ENCODE assay signal across 10 cellular contexts in the genomic region with DNA sequence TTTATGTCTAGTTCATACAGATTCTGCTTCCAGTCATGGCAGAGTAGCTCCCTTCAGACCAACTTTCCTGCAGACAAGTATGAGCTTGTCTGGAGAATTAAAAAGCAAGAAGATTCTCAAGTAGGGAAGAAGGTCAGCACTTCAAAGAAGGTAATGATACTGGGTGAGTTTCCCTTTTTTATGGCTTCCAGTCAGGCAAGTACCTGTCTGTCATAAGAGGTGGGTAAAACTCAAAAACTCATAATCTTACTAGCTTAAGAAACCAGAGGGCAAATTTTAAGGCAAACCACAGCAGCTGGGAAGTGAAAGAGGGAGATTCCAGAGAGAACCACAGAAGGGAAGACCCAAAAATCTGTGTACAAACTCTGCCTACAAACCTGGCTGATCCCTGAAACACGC. TPM values are rescaled to one million over a fixed set of nuclear protein-coding genes. Genes with fewer than 3 reads are reported as not detected.
DNase-seq lines count a peak whose midpoint lies in the region; ATAC-seq and TF ChIP-seq lines count a peak whose summit lies in the region.
"Had no signal": no experiment of that assay in that cellular context is flagged by ENCODE, and none has a peak within 500 bp of the region (broad histone marks: within the 10 kb centered on the region; RNA-seq: fewer than 3 reads in every experiment).

No MANE protein-coding gene starts in this region.

- POLR2A ChIA-PET in IMR-90 (lab: Charles Lee; ENCODE audit: unreplicated experiment), result no interaction called here

- H3K4me1 ChIP-seq in IMR-90 (ENCODE audit: control insufficient read depth, insufficient read depth, low read length) (peaks cover 17% of the 10 kb centered on the region), ovary (ENCODE audit: insufficient read depth) (peaks cover 6% of the 10 kb centered on the region)

- H2BK20ac ChIP-seq in IMR-90 (ENCODE audit: low read depth, low read length), result peak overlapping the region; percentile 65; the same call in 1 of the 2 replicates

- no peak overlapping the region for H4K5ac ChIP-seq in IMR-90 (ENCODE audit: low read depth, low read length)

- no peak overlapping the region for H2AK9ac ChIP-seq in IMR-90 (replicated peaks; ENCODE audit: low read depth, low read length, poor library complexity)

- H2BK15ac ChIP-seq in IMR-90 (ENCODE audit: low read depth, low read length), result no peak overlapping the region

- peak overlapping the region; percentile 5 for H2BK5ac ChIP-seq in IMR-90 (ENCODE audit: low read depth, low read length, poor library complexity, severe bottlenecking)

- H4K8ac ChIP-seq in IMR-90 (ENCODE audit: low read depth in 2 of 2, low read length in 2 of 2), result no peak overlapping the region

- H2AK5ac ChIP-seq in IMR-90 (ENCODE audit: low read depth, low read length), result no peak overlapping the region

- peak; percentile 4 for DNase-seq in stimulated activated CD4-positive, alpha-beta T cell treated with anti-CD3 and anti-CD28 coated beads, Interleukin-4, amount 100 ng/mL, for 24 hours
- DNase-seq in stimulated activated CD4-positive, alpha-beta T cell treated with anti-CD3 and anti-CD28 coated beads, Interleukin-2, amount 100 ng/mL, for 48 hours, result no peak
- DNase-seq in IMR-90 (peak; percentile 48), dorsolateral prefrontal cortex (no peak), posterior vena cava (ENCODE audit: low spot score) (no peak), ovary (no peak)
- DNase-seq: CD8-positive, alpha-beta memory T cell had no signal

- peaks cover 69% of the 10 kb centered on the region for H4K20me1 ChIP-seq in IMR-90 (ENCODE audit: insufficient read depth, low read length)

- no peak overlapping the region for H3K4me3 ChIP-seq in IMR-90 (ENCODE audit: insufficient read depth, low read depth, low read length)
- H3K4me3 ChIP-seq in dorsolateral prefrontal cortex, result no peak overlapping the region
- no peak overlapping the region for H3K4me3 ChIP-seq in ovary
- H3K4me3 ChIP-seq: SK-N-MC had no signal

- intact Hi-C loops in IMR-90 (cut with micrococcal nuclease) (no loop called here), dorsolateral prefrontal cortex (cut with DNase I) (no loop called here), posterior vena cava (cut with DNase I) (no loop called here), ovary (cut with DNase I) (no loop called here)

- ATAC-seq in IMR-90 (ENCODE audit: low read depth), result no peak
- ATAC-seq in GM18867 (IDR thresholded peaks at IDR 0.05; ENCODE audit: unreplicated experiment), result no peak
- ATAC-seq in HG02840 (IDR thresholded peaks at IDR 0.05; ENCODE audit: low FRiP score, unreplicated experiment), result no peak

- peak overlapping the region; percentile 68; the same call in 1 of the 2 replicates for H3K14ac ChIP-seq in IMR-90 (replicated peaks; ENCODE audit: low read depth, low read length)

- TF ChIP-seq EP300 in ovary (IDR thresholded peaks at IDR 0.05), result no peak

- H3K9ac ChIP-seq in IMR-90 (ENCODE audit: low read depth, low read length), result no peak overlapping the region

- no peak overlapping the region for H2AFZ ChIP-seq in IMR-90 (replicated peaks; ENCODE audit: low read length, poor library complexity)

- no peak overlapping the region for H4K91ac ChIP-seq in IMR-90 (ENCODE audit: insufficient read depth, low read depth, low read length)

- H2BK120ac ChIP-seq in IMR-90 (ENCODE audit: low read depth, low read length), result no peak overlapping the region

- H3K56ac ChIP-seq in IMR-90 (ENCODE audit: extremely low read depth, insufficient read depth, low read length), result no peak overlapping the region

- TF ChIP-seq CTCF in IMR-90 (conservative IDR thresholded peaks at IDR 0.05; ENCODE audit: low read depth, low read length), result no peak
- TF ChIP-seq CTCF in dorsolateral prefrontal cortex (IDR thresholded peaks at IDR 0.05 in 54 of 56, conservative IDR thresholded peaks at IDR 0.05 in 2 of 56; ENCODE audit: low read depth in 1 of 56, partially characterized antibody in 56 of 56), result no peak
- no peak for TF ChIP-seq CTCF in ovary (IDR thresholded peaks at IDR 0.05)

- H3K9me3 ChIP-seq in IMR-90 (ENCODE audit: control insufficient read depth, insufficient read depth, low read length), result no peaks in the 10 kb centered on the region
- no peaks in the 10 kb centered on the region for H3K9me3 ChIP-seq in ovary

- H3K27me3 ChIP-seq in IMR-90 (ENCODE audit: control insufficient read depth, insufficient read depth, low read length), result no peaks in the 10 kb centered on the region
- H3K27me3 ChIP-seq in dorsolateral prefrontal cortex, result no peaks in the 10 kb centered on the region
- no peaks in the 10 kb centered on the region for H3K27me3 ChIP-seq in ovary

- H3K79me1 ChIP-seq in IMR-90 (ENCODE audit: low read depth in 1 of 2, low read length in 2 of 2), result peaks cover 31 to 81% of the 10 kb centered on the region in 2 experiments

- H3K27ac ChIP-seq in IMR-90 (ENCODE audit: insufficient read depth, low read length) (no peak overlapping the region), dorsolateral prefrontal cortex (peak overlapping the region in 39 of 59 donors; percentile 1 to 85 (median 69)), ovary (no peak overlapping the region)
- H3K27ac ChIP-seq: SK-N-MC had no signal

- TF ChIP-seq POLR2A in IMR-90 (IDR thresholded peaks at IDR 0.05; ENCODE audit: low read depth, low read length), result no peak
- TF ChIP-seq POLR2A in ovary (IDR thresholded peaks at IDR 0.05), result no peak

- BruUV-seq in IMR-90 (replicated peaks; lab: Mats Ljungman, UMichigan), result no TSS peak

- no CpG with 5 or more reads among the region's 1 CpG for WGBS in IMR-90 (ENCODE audit: extremely low coverage in 2 of 2, insufficient read length in 1 of 2), 2 experiments
- WGBS in ovary, 3 donors, result 55 to 85% (median 83%) methylated on average over 1 of the region's 1 CpG

- TF ChIP-seq RAD21 in IMR-90 (IDR thresholded peaks at IDR 0.05; ENCODE audit: low read length), result no peak

- H3K23ac ChIP-seq in IMR-90 (ENCODE audit: low read depth, low read length), result no peak overlapping the region

- dilution Hi-C loops in IMR-90 (cut with HindIII; ENCODE audit: low sequenced_read_pairs, unreplicated experiment), result no loop called here

- peak overlapping the region; percentile 5; the same call in 1 of the 2 replicates for H3K4ac ChIP-seq in IMR-90 (ENCODE audit: low read depth, low read length)

- 0 out of 2 replicates have a peak overlapping the region, but pooled peaks have one; percentile 10 for H3K18ac ChIP-seq in IMR-90 (ENCODE audit: low read depth, low read length)

- CTCF ChIA-PET in IMR-90 (lab: Yijun Ruan, JAX), result interaction anchor here (0.7 kb wide), 1 partner anchor 36 kb away, joined by 3 read pairs; no protein-coding TSS in a partner anchor

- H3K9me1 ChIP-seq in IMR-90 (ENCODE audit: insufficient read depth, low read length), result peaks cover 16% of the 10 kb centered on the region

- in situ Hi-C loops in IMR-90 (cut with MboI; ENCODE audit: low sequenced_read_pairs), result no loop called here

- H3K36me3 ChIP-seq in IMR-90 (ENCODE audit: control insufficient read depth, insufficient read depth, low read length) (no peaks in the 10 kb centered on the region), ovary (no peaks in the 10 kb centered on the region)

- H3K4me2 ChIP-seq in IMR-90 (ENCODE audit: low read depth, low read length), result no peak overlapping the region

TF ChIP-seq in IMR-90, 13 proteins besides CTCF, POLR2A, EP300 and RAD21:
- no peak for TF ChIP-seq FOS (IDR thresholded peaks at IDR 0.05; ENCODE audit: low read depth, low read length)
- TF ChIP-seq CHD1 (IDR thresholded peaks at IDR 0.05; ENCODE audit: low read depth, low read length), result no peak
- TF ChIP-seq CEBPB (IDR thresholded peaks at IDR 0.05; ENCODE audit: low read depth, low read length), result no peak
- TF ChIP-seq SMC3 (IDR thresholded peaks at IDR 0.05; ENCODE audit: low read depth, low read length), result no peak
- TF ChIP-seq, protein P1, sequence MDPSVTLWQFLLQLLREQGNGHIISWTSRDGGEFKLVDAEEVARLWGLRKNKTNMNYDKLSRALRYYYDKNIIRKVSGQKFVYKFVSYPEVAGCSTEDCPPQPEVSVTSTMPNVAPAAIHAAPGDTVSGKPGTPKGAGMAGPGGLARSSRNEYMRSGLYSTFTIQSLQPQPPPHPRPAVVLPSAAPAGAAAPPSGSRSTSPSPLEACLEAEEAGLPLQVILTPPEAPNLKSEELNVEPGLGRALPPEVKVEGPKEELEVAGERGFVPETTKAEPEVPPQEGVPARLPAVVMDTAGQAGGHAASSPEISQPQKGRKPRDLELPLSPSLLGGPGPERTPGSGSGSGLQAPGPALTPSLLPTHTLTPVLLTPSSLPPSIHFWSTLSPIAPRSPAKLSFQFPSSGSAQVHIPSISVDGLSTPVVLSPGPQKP (IDR thresholded peaks at IDR 0.05; ENCODE audit: borderline replicate concordance, low read depth, low read length), result no peak
TF ChIP-seq in IMR-90: peak in this region for 0.

RNA-seq across cellular contexts. Expression of gene DENND5A, which starts 54.2 kb away (rescaled TPM):
- total RNA-seq in IMR-90 (2012; rRNA removed) (182 and 192 TPM in 2 replicates), dorsolateral prefrontal cortex (100 to 1,000 TPM; 128 to 331 (median 174) TPM), posterior vena cava (100 to 1,000 TPM in 1 of 2 donors, 10 to 100 TPM in 1; 97.4 to 132 TPM), ovary (10 to 100 TPM; 48.6 to 73.7 (median 66.6) TPM)
- polyA plus RNA-seq in IMR-90 (2012; rRNA removed) (175 and 179 TPM in 2 replicates), ovary (100 to 1,000 TPM in 1 of 2 donors, 10 to 100 TPM in 1; 44.2 to 122 TPM)
- polyA plus RNA-seq in IMR-90 (2012; cell fraction: cytosol; rRNA removed), result 105 and 110 TPM in 2 replicates
- 162 and 172 TPM in 2 replicates for polyA plus RNA-seq in IMR-90 (2012; cell fraction: nucleus; rRNA removed; ENCODE audit: low replicate concordance)

Comparison
In these comparisons a context has a peak if more than half of its experiments do, and no peak if none do; other contexts are left out.
1. DNase-seq: peak in stimulated activated CD4-positive, alpha-beta T cell treated with anti-CD3 and anti-CD28 coated beads, Interleukin-4, amount 100 ng/mL, for 24 hours (single experiment) and IMR-90 (single experiment); none in stimulated activated CD4-positive, alpha-beta T cell treated with anti-CD3 and anti-CD28 coated beads, Interleukin-2, amount 100 ng/mL, for 48 hours (0 of 2), dorsolateral prefrontal cortex (0 of 10), posterior vena cava (single experiment) and ovary (0 of 5).
2. H3K27ac ChIP-seq: peak in dorsolateral prefrontal cortex (39 of 59); none in IMR-90 (single experiment) and ovary (0 of 2).